In the genomic region with DNA sequence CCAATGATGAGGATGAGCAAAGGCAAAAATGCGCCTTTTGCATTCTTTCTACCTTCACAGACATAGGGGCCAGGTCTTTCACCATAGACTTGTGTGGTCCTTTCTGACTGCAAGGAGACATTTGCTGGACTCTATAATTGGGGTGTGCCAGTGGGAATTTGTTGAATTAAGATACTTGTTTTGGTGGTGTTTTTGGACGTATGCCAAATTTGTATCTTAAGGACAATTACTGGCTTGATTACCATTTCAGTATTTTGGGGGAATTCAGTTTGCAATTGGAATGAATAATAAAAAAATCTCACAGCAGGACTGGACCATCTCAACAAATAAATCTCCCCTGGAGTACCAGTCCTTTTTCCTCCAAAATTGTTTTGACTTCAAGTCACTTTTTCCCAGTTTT, we compare ENCODE assay signal across 31 cellular contexts.
"Had no signal": no experiment of that assay in that cellular context is flagged by ENCODE, and none has a peak within 500 bp of the region (broad histone marks: within the 10 kb centered on the region; RNA-seq: fewer than 3 reads in every experiment).

No MANE protein-coding gene starts in this region.

- H3K27me3 ChIP-seq: adrenal gland, body of pancreas, esophagus squamous epithelium, gastroesophageal sphincter had no signal

- H3K4me1 Mint-ChIP-seq: activated CD4-positive, alpha-beta memory T cell treated with anti-CD3 and anti-CD28 coated beads, Interleukin-2, amount 10 ng/mL, durations not matched to agents 7 days and 5 days; activated CD4-positive, alpha-beta T cell treated with anti-CD3 and anti-CD28 coated beads, Interleukin-2, amount 10 ng/mL, durations not matched to agents 7 days and 5 days; activated naive CD8-positive, alpha-beta T cell treated with anti-CD3 and anti-CD28 coated beads, Interleukin-2, amount 50 U/mL, for 24 hours had no signal

- ATAC-seq: activated naive CD8-positive, alpha-beta T cell treated with anti-CD3 and anti-CD28 coated beads, Interleukin-2, amount 50 U/mL, for 24 hours; activated T-cell treated with anti-CD3 and anti-CD28 coated beads, Interleukin-2, amount 50 U/mL, for 4 hours; body of pancreas; effector memory CD8-positive, alpha-beta T cell; gastroesophageal sphincter had no signal

- H3K27me3 Mint-ChIP-seq: activated CD4-positive, alpha-beta memory T cell treated with anti-CD3 and anti-CD28 coated beads, Interleukin-2, amount 10 ng/mL, durations not matched to agents 7 days and 5 days; activated CD4-positive, alpha-beta T cell treated with anti-CD3 and anti-CD28 coated beads, Interleukin-2, amount 10 ng/mL, durations not matched to agents 7 days and 5 days; activated naive CD4-positive, alpha-beta T cell treated with anti-CD3 and anti-CD28 coated beads, Interleukin-2, amount 50 U/mL, for 24 hours; activated naive CD8-positive, alpha-beta T cell treated with anti-CD3 and anti-CD28 coated beads for 36 hours; activated naive CD8-positive, alpha-beta T cell treated with anti-CD3 and anti-CD28 coated beads, Interleukin-2, amount 50 U/mL, for 24 hours; effector memory CD8-positive, alpha-beta T cell had no signal

- H3K27ac Mint-ChIP-seq: activated CD4-positive, alpha-beta memory T cell treated with anti-CD3 and anti-CD28 coated beads, Interleukin-2, amount 10 ng/mL, durations not matched to agents 7 days and 5 days; activated CD4-positive, alpha-beta T cell treated with anti-CD3 and anti-CD28 coated beads, Interleukin-2, amount 10 ng/mL, durations not matched to agents 7 days and 5 days; activated naive CD4-positive, alpha-beta T cell treated with anti-CD3 and anti-CD28 coated beads for 36 hours; activated naive CD4-positive, alpha-beta T cell treated with anti-CD3 and anti-CD28 coated beads, Interleukin-2, amount 50 U/mL, for 24 hours; activated naive CD8-positive, alpha-beta T cell treated with anti-CD3 and anti-CD28 coated beads, Interleukin-2, amount 50 U/mL, for 24 hours; activated T-helper 1 cell treated with anti-CD3 and anti-CD28 coated beads, Interleukin-12 subunit alpha, Interleukin-12 subunit beta, Interleukin-2, Interleukin-4 antibody, amounts not matched to agents 30 ng/mL and 10 ng/mL and 1 ng/mL, durations not matched to agents 14 hours and 24 hours and 36 hours; activated T-helper 2 cell treated with anti-CD3 and anti-CD28 coated beads, Interferon-gamma antibody, Interleukin-2, Interleukin-4, amounts not matched to agents 10 μg/mL and 5 μg/mL and 100 μg/mL, durations not matched to agents 14 hours and 24 hours and 36 hours had no signal

- H3K4me1 ChIP-seq: adrenal gland, esophagus squamous epithelium, gastroesophageal sphincter had no signal

- H3K27ac ChIP-seq: adrenal gland, body of pancreas, epithelial cell of prostate, esophagus squamous epithelium, gastroesophageal sphincter had no signal

- H3K9me3 Mint-ChIP-seq: activated CD4-positive, alpha-beta memory T cell treated with anti-CD3 and anti-CD28 coated beads, Interleukin-2, amount 10 ng/mL, durations not matched to agents 7 days and 5 days; activated CD4-positive, alpha-beta T cell treated with anti-CD3 and anti-CD28 coated beads, Interleukin-2, amount 10 ng/mL, durations not matched to agents 7 days and 5 days; activated naive CD4-positive, alpha-beta T cell treated with anti-CD3 and anti-CD28 coated beads for 36 hours; activated naive CD4-positive, alpha-beta T cell treated with anti-CD3 and anti-CD28 coated beads, Interleukin-2, amount 50 U/mL, for 24 hours; activated naive CD8-positive, alpha-beta T cell treated with anti-CD3 and anti-CD28 coated beads for 36 hours; activated naive CD8-positive, alpha-beta T cell treated with anti-CD3 and anti-CD28 coated beads, Interleukin-2, amount 50 U/mL, for 24 hours; activated T-cell treated with anti-CD3 and anti-CD28 coated beads, Interleukin-2, amount 50 U/mL, for 4 hours; activated T-helper 1 cell treated with anti-CD3 and anti-CD28 coated beads, Interleukin-12 subunit alpha, Interleukin-12 subunit beta, Interleukin-2, Interleukin-4 antibody, amounts not matched to agents 30 ng/mL and 10 ng/mL and 1 ng/mL, durations not matched to agents 14 hours and 24 hours and 36 hours; activated T-helper 2 cell treated with anti-CD3 and anti-CD28 coated beads, Interferon-gamma antibody, Interleukin-2, Interleukin-4, amounts not matched to agents 10 μg/mL and 5 μg/mL and 100 μg/mL, durations not matched to agents 14 hours and 24 hours and 36 hours; effector memory CD8-positive, alpha-beta T cell had no signal

- FAIRE-seq: colon had no signal

- H3K4me3 ChIP-seq: adrenal gland, body of pancreas, esophagus squamous epithelium, gastroesophageal sphincter had no signal

- H3K4me3 Mint-ChIP-seq: activated CD4-positive, alpha-beta memory T cell treated with anti-CD3 and anti-CD28 coated beads, Interleukin-2, amount 10 ng/mL, durations not matched to agents 7 days and 5 days; activated CD4-positive, alpha-beta T cell treated with anti-CD3 and anti-CD28 coated beads, Interleukin-2, amount 10 ng/mL, durations not matched to agents 7 days and 5 days; activated naive CD4-positive, alpha-beta T cell treated with anti-CD3 and anti-CD28 coated beads for 36 hours; activated naive CD4-positive, alpha-beta T cell treated with anti-CD3 and anti-CD28 coated beads, Interleukin-2, amount 50 U/mL, for 24 hours; activated naive CD8-positive, alpha-beta T cell treated with anti-CD3 and anti-CD28 coated beads for 36 hours; activated naive CD8-positive, alpha-beta T cell treated with anti-CD3 and anti-CD28 coated beads, Interleukin-2, amount 50 U/mL, for 24 hours; activated T-cell treated with anti-CD3 and anti-CD28 coated beads, Interleukin-2, amount 50 U/mL, for 4 hours; activated T-helper 1 cell treated with anti-CD3 and anti-CD28 coated beads, Interleukin-12 subunit alpha, Interleukin-12 subunit beta, Interleukin-2, Interleukin-4 antibody, amounts not matched to agents 30 ng/mL and 10 ng/mL and 1 ng/mL, durations not matched to agents 14 hours and 24 hours and 36 hours; effector memory CD8-positive, alpha-beta T cell had no signal

- H3K9me3 ChIP-seq: adrenal gland, body of pancreas, esophagus squamous epithelium, gastroesophageal sphincter had no signal

- DNase-seq: activated CD4-positive, alpha-beta memory T cell treated with anti-CD3 and anti-CD28 coated beads, Interleukin-2, amount 10 ng/mL, durations not matched to agents 7 days and 5 days; activated CD4-positive, alpha-beta T cell treated with anti-CD3 and anti-CD28 coated beads for 1 hour; activated CD4-positive, alpha-beta T cell treated with anti-CD3 and anti-CD28 coated beads for 4 hours; activated CD4-positive, alpha-beta T cell treated with anti-CD3 and anti-CD28 coated beads, Interleukin-2, amount 10 ng/mL, durations not matched to agents 7 days and 5 days; activated CD4-positive, alpha-beta T cell treated with anti-CD3 and anti-CD28 coated beads, Interleukin-2, amount 50 U/mL, for 4 hours; activated CD8-positive, alpha-beta memory T cell treated with anti-CD3 and anti-CD28 coated beads, Interleukin-2, amount 50 U/mL, for 48 hours; activated effector memory CD4-positive, alpha-beta T cell treated with anti-CD3 and anti-CD28 coated beads, Interleukin-2, amount 50 U/mL, for 16 hours; activated naive CD4-positive, alpha-beta T cell treated with anti-CD3 and anti-CD28 coated beads for 36 hours; activated naive CD8-positive, alpha-beta T cell treated with anti-CD3 and anti-CD28 coated beads for 36 hours; activated naive CD8-positive, alpha-beta T cell treated with anti-CD3 and anti-CD28 coated beads, Interleukin-2, amount 50 U/mL, for 24 hours; activated T-cell treated with anti-CD3 and anti-CD28 coated beads, Interleukin-2, amount 50 U/mL, for 4 hours; adrenal gland; amygdala; aorta; body of pancreas; caudate nucleus; cortex of kidney; dermis blood vessel endothelial cell; effector CD4-positive, alpha-beta T cell; effector memory CD8-positive, alpha-beta T cell; esophagus squamous epithelium; foreskin melanocyte; SW 1271; T-helper 1 cell; T-helper 2 cell had no signal
